In genomic region chr4:16294455-16294854, GRCh38 we compare ENCODE assay signal across 13 cellular contexts.
A peak's percentile ranks its signal among the peaks of the same experiment; 100 is the strongest.
DNase-seq lines count a peak whose midpoint lies in the region.
"Had no signal": no experiment of that assay in that cellular context is flagged by ENCODE, and none has a peak within 500 bp of the region (broad histone marks: within the 10 kb centered on the region; RNA-seq: fewer than 3 reads in every experiment).

No MANE protein-coding gene starts in this region.

- DNase-seq in ELR (ENCODE audit: low read depth) (peak; percentile 36), NCI-H226 (peak; percentile 25), epithelial cell of prostate (ENCODE audit: low read depth, low spot score) (peak; percentile 16), renal cortical epithelial cell (ENCODE audit: low read depth) (peak; percentile 54), DMS153 (lab: John Stamatoyannopoulos, UW) (no peak), hypothalamus (lab: John Stamatoyannopoulos, UW) (no peak)
- DNase-seq in activated CD4-positive, alpha-beta T cell treated with anti-CD3 and anti-CD28 coated beads, Interleukin-2, amount 50 U/mL, for 4 hours = no peak
- DNase-seq: AML-193; KBM-7; NCI-H2171 treated with DMSO at 0.1 percent for 48 hours; NCI-H82; stimulated activated CD4-positive, alpha-beta T cell treated with anti-CD3 and anti-CD28 coated beads, Interleukin-15, amount 100 ng/mL, for 24 hours had no signal

- H3K27ac ChIP-seq in epithelial cell of prostate = no peak overlapping the region
- H3K27ac ChIP-seq: SJSA1 had no signal

Comparison
In these comparisons a context has a peak if more than half of its experiments do, and no peak if none do; other contexts are left out.
1. DNase-seq: peak in ELR (single experiment), NCI-H226 (single experiment), epithelial cell of prostate (single experiment) and renal cortical epithelial cell (single experiment); none in DMS153 (single experiment), activated CD4-positive, alpha-beta T cell treated with anti-CD3 and anti-CD28 coated beads, Interleukin-2, amount 50 U/mL, for 4 hours (0 of 2) and hypothalamus (0 of 51).